Comparison of ENCODE assay signal across 21 cellular contexts in genomic region chr9:2849943-2850342, GRCh38. TPM values are rescaled to one million over a fixed set of nuclear protein-coding genes. Genes with fewer than 3 reads are reported as not detected.
DNase-seq lines count a peak whose midpoint lies in the region; ATAC-seq lines count a peak whose summit lies in the region.
"Had no signal": no experiment of that assay in that cellular context is flagged by ENCODE, and none has a peak within 500 bp of the region (broad histone marks: within the 10 kb centered on the region; RNA-seq: fewer than 3 reads in every experiment).

No MANE protein-coding gene starts in this region.

- no peak overlapping the region for H3K4me3 Mint-ChIP-seq in activated naive CD4-positive, alpha-beta T cell treated with anti-CD3 and anti-CD28 coated beads, Interleukin-2, amount 10 ng/mL, durations not matched to agents 7 days and 5 days
- H3K4me3 Mint-ChIP-seq in activated naive CD8-positive, alpha-beta T cell treated with anti-CD3 and anti-CD28 coated beads, Interleukin-2, amount 50 U/mL, for 24 hours = no peak overlapping the region
- no peak overlapping the region for H3K4me3 Mint-ChIP-seq in stimulated activated effector memory CD8-positive, alpha-beta T cell treated with anti-CD3 and anti-CD28 coated beads, Interleukin-12 subunit alpha, Interleukin-12 subunit beta, amount 100 ng/mL, for 72 hours
- H3K4me3 Mint-ChIP-seq: mesothelial cell of epicardium; naive thymus-derived CD8-positive, alpha-beta T cell; stimulated activated naive B cell treated with anti-CD40 and anti-IgM and Interleukin-4, amounts not matched to agents 10 μg/mL and 1 μg/mL and 100 μg/mL, for 72 hours had no signal

- H3K4me1 Mint-ChIP-seq in activated naive CD4-positive, alpha-beta T cell treated with anti-CD3 and anti-CD28 coated beads, Interleukin-2, amount 10 ng/mL, durations not matched to agents 7 days and 5 days = peaks cover 7% of the 10 kb centered on the region
- peaks cover 9% of the 10 kb centered on the region for H3K4me1 Mint-ChIP-seq in activated naive CD8-positive, alpha-beta T cell treated with anti-CD3 and anti-CD28 coated beads, Interleukin-2, amount 50 U/mL, for 24 hours
- H3K4me1 Mint-ChIP-seq in stimulated activated effector memory CD8-positive, alpha-beta T cell treated with anti-CD3 and anti-CD28 coated beads, Interleukin-12 subunit alpha, Interleukin-12 subunit beta, amount 100 ng/mL, for 72 hours = peaks cover 6% of the 10 kb centered on the region

- no peak for DNase-seq in activated naive CD4-positive, alpha-beta T cell treated with anti-CD3 and anti-CD28 coated beads, Interleukin-2, amount 50 U/mL, for 72 hours (ENCODE audit: low spot score in 2 of 2)
- no peak for DNase-seq in activated naive CD4-positive, alpha-beta T cell treated with anti-CD3 and anti-CD28 coated beads, Interleukin-2, amount 10 ng/mL, durations not matched to agents 7 days and 5 days
- peak; percentile 29 for DNase-seq in NCI-H2227 treated with DMSO at 0.1 percent for 48 hours (lab: John Stamatoyannopoulos, UW)
- no peak for DNase-seq in activated naive CD8-positive, alpha-beta T cell treated with anti-CD3 and anti-CD28 coated beads, Interleukin-2, amount 50 U/mL, for 24 hours
- DNase-seq in stimulated activated effector memory CD8-positive, alpha-beta T cell treated with anti-CD3 and anti-CD28 coated beads, Interleukin-12 subunit alpha, Interleukin-12 subunit beta, amount 100 ng/mL, for 72 hours (ENCODE audit: low spot score in 2 of 2) = no peak
- DNase-seq in NCI-H1930 (lab: John Stamatoyannopoulos, UW) = no peak
- no peak for DNase-seq in KBM-7
- DNase-seq: activated naive CD4-positive, alpha-beta T cell treated with Interleukin-2 at 50 U/mL for 16 hours; C1 segment of cervical spinal cord; NCI-H1092; NCI-H2081; SJCRH30; spleen; stimulated activated CD4-positive, alpha-beta T cell treated with anti-CD3 and anti-CD28 coated beads, Interleukin-2, amount 100 ng/mL, for 48 hours; stimulated activated naive B cell treated with anti-CD40 and anti-IgM and Interleukin-4, amounts not matched to agents 10 μg/mL and 1 μg/mL and 100 μg/mL, for 72 hours had no signal

- ATAC-seq in activated naive CD4-positive, alpha-beta T cell treated with anti-CD3 and anti-CD28 coated beads, Interleukin-2, amount 50 U/mL, for 72 hours = peak; percentile 32 to 48
- peak; percentile 54 for ATAC-seq in activated naive CD8-positive, alpha-beta T cell treated with anti-CD3 and anti-CD28 coated beads, Interleukin-2, amount 50 U/mL, for 24 hours
- peak; percentile 79 for ATAC-seq in stimulated activated effector memory CD8-positive, alpha-beta T cell treated with anti-CD3 and anti-CD28 coated beads, Interleukin-12 subunit alpha, Interleukin-12 subunit beta, amount 100 ng/mL, for 72 hours
- ATAC-seq: HCT116; HepG2; Panc1; pancreas; stimulated activated naive B cell treated with anti-CD40 and anti-IgM and Interleukin-4, amounts not matched to agents 10 μg/mL and 1 μg/mL and 100 μg/mL, for 72 hours had no signal

- CTCF ChIA-PET in activated naive CD4-positive, alpha-beta T cell treated with anti-CD3 and anti-CD28 coated beads, Interleukin-2, amount 10 ng/mL, durations not matched to agents 7 days and 5 days (lab: Charles Lee) = no interaction called here

- H3K9me3 Mint-ChIP-seq in activated naive CD4-positive, alpha-beta T cell treated with anti-CD3 and anti-CD28 coated beads, Interleukin-2, amount 50 U/mL, for 72 hours = no peaks in the 10 kb centered on the region
- no peaks in the 10 kb centered on the region for H3K9me3 Mint-ChIP-seq in activated naive CD4-positive, alpha-beta T cell treated with anti-CD3 and anti-CD28 coated beads, Interleukin-2, amount 10 ng/mL, durations not matched to agents 7 days and 5 days
- no peaks in the 10 kb centered on the region for H3K9me3 Mint-ChIP-seq in activated naive CD8-positive, alpha-beta T cell treated with anti-CD3 and anti-CD28 coated beads, Interleukin-2, amount 50 U/mL, for 24 hours
- H3K9me3 Mint-ChIP-seq in stimulated activated effector memory CD8-positive, alpha-beta T cell treated with anti-CD3 and anti-CD28 coated beads, Interleukin-12 subunit alpha, Interleukin-12 subunit beta, amount 100 ng/mL, for 72 hours = no peaks in the 10 kb centered on the region
- H3K9me3 Mint-ChIP-seq: mesothelial cell of epicardium; naive thymus-derived CD8-positive, alpha-beta T cell; stimulated activated naive B cell treated with anti-CD40 and anti-IgM and Interleukin-4, amounts not matched to agents 10 μg/mL and 1 μg/mL and 100 μg/mL, for 72 hours had no signal

- in situ Hi-C loops in KBM-7 (cut with MboI; ENCODE audit: low pct_unique_long_range_greater_than_20kb, low sequenced_read_pairs) = loop anchor here (25.0 kb wide), 1 partner anchor 337 kb away; no protein-coding TSS in a partner anchor

- no peak overlapping the region for H3K27ac Mint-ChIP-seq in activated naive CD4-positive, alpha-beta T cell treated with anti-CD3 and anti-CD28 coated beads, Interleukin-2, amount 50 U/mL, for 72 hours
- no peak overlapping the region for H3K27ac Mint-ChIP-seq in activated naive CD4-positive, alpha-beta T cell treated with anti-CD3 and anti-CD28 coated beads, Interleukin-2, amount 10 ng/mL, durations not matched to agents 7 days and 5 days
- no peak overlapping the region for H3K27ac Mint-ChIP-seq in activated naive CD8-positive, alpha-beta T cell treated with anti-CD3 and anti-CD28 coated beads, Interleukin-2, amount 50 U/mL, for 24 hours
- no peak overlapping the region for H3K27ac Mint-ChIP-seq in stimulated activated effector memory CD8-positive, alpha-beta T cell treated with anti-CD3 and anti-CD28 coated beads, Interleukin-12 subunit alpha, Interleukin-12 subunit beta, amount 100 ng/mL, for 72 hours
- H3K27ac Mint-ChIP-seq: mesothelial cell of epicardium; stimulated activated naive B cell treated with anti-CD40 and anti-IgM and Interleukin-4, amounts not matched to agents 10 μg/mL and 1 μg/mL and 100 μg/mL, for 72 hours had no signal

- peaks cover 9% of the 10 kb centered on the region for H3K27me3 Mint-ChIP-seq in activated naive CD4-positive, alpha-beta T cell treated with anti-CD3 and anti-CD28 coated beads, Interleukin-2, amount 10 ng/mL, durations not matched to agents 7 days and 5 days
- H3K27me3 Mint-ChIP-seq in activated naive CD8-positive, alpha-beta T cell treated with anti-CD3 and anti-CD28 coated beads, Interleukin-2, amount 50 U/mL, for 24 hours = peaks cover 5% of the 10 kb centered on the region

- peaks cover 0 to 5% of the 10 kb centered on the region in 2 donors for H3K36me3 Mint-ChIP-seq in activated naive CD4-positive, alpha-beta T cell treated with anti-CD3 and anti-CD28 coated beads, Interleukin-2, amount 50 U/mL, for 72 hours
- H3K36me3 Mint-ChIP-seq in activated naive CD4-positive, alpha-beta T cell treated with anti-CD3 and anti-CD28 coated beads, Interleukin-2, amount 10 ng/mL, durations not matched to agents 7 days and 5 days = no peaks in the 10 kb centered on the region
- H3K36me3 Mint-ChIP-seq in activated naive CD8-positive, alpha-beta T cell treated with anti-CD3 and anti-CD28 coated beads, Interleukin-2, amount 50 U/mL, for 24 hours (ENCODE audit: low read depth) = peaks cover 6% of the 10 kb centered on the region
- no peaks in the 10 kb centered on the region for H3K36me3 Mint-ChIP-seq in stimulated activated effector memory CD8-positive, alpha-beta T cell treated with anti-CD3 and anti-CD28 coated beads, Interleukin-12 subunit alpha, Interleukin-12 subunit beta, amount 100 ng/mL, for 72 hours
- H3K36me3 Mint-ChIP-seq: mesothelial cell of epicardium had no signal

RNA-seq across cellular contexts. Expression of gene PUM3, which starts 6.0 kb away (rescaled TPM):
- 10 to 100 TPM; 75.3 to 78.0 TPM for total RNA-seq in activated naive CD4-positive, alpha-beta T cell treated with anti-CD3 and anti-CD28 coated beads, Interleukin-2, amount 50 U/mL, for 72 hours
